Comparison of ENCODE assay signal across 10 cellular contexts in the genomic region with DNA sequence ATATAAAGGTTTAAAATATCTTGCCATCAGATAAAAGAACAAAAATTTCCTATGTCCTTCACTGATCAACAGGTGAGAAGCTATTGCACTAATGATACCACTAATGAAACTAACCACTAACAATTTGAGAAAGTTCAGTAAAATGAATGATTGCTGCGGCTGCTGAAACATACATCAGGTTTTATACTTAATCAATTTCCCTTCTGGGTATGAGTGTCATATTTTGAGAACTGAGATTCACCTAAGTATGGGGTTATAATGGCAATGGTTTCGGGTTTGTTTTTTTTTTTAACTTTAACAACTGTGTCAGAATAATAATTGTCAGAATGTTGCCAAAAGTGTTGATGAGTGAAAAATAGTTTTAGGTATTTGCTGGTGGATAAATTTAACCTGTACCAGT.
DNase-seq lines count a peak whose midpoint lies in the region; ATAC-seq lines count a peak whose summit lies in the region.
"Had no signal": no experiment of that assay in that cellular context is flagged by ENCODE, and none has a peak within 500 bp of the region (broad histone marks: within the 10 kb centered on the region; RNA-seq: fewer than 3 reads in every experiment).

No MANE protein-coding gene starts in this region.

- ATAC-seq in GM18870 (IDR thresholded peaks at IDR 0.05; ENCODE audit: unreplicated experiment), result peak; percentile 100
- peak; percentile 89 for ATAC-seq in GM21515 (IDR thresholded peaks at IDR 0.05; ENCODE audit: unreplicated experiment)
- ATAC-seq in HG02981 (IDR thresholded peaks at IDR 0.05; ENCODE audit: unreplicated experiment), result peak; percentile 98
- peak; percentile 95 for ATAC-seq in HG03571 (IDR thresholded peaks at IDR 0.05; ENCODE audit: unreplicated experiment)
- ATAC-seq: lower lobe of right lung had no signal

- DNase-seq in hippocampal formation (lab: John Stamatoyannopoulos, UW) (no peak), ureter (ENCODE audit: low spot score) (no peak), NCI-H1694 (lab: John Stamatoyannopoulos, UW) (no peak), NCI-H748 treated with DMSO at 0.1 percent for 48 hours (lab: John Stamatoyannopoulos, UW) (no peak)
- DNase-seq: lower lobe of right lung, NCI-H526 had no signal
